8 cellular contexts compared by ENCODE assay signal in genomic region chr1:43453442-43454269, GRCh38. TPM values are rescaled to one million over a fixed set of nuclear protein-coding genes. Genes with fewer than 3 reads are reported as not detected.
A peak's percentile ranks its signal among the peaks of the same experiment; 100 is the strongest.
DNase-seq lines count a peak whose midpoint lies in the region; ATAC-seq lines count a peak whose summit lies in the region.

Gene HYI, minus strand, starts transcription at chr1:43453931. Its CDS starts 138 bp downstream, at chr1:43453793.

- DNase-seq in CD4-positive, CD25-positive, alpha-beta regulatory T cell, result peak; percentile 45 to 81 (median 51)
- DNase-seq in NCI-H69 (lab: John Stamatoyannopoulos, UW) (peak; percentile 86), lung microvascular endothelial cell (ENCODE audit: low read depth in 2 of 2) (peak; percentile 87 to 88), NAMALWA (ENCODE audit: low spot score) (no peak)
- DNase-seq in activated CD8-positive, alpha-beta memory T cell treated with anti-CD3 and anti-CD28 coated beads for 24 hours, result peak; percentile 82
- peak; percentile 38 to 46 (median 41) for DNase-seq in effector memory CD8-positive, alpha-beta T cell
- DNase-seq in stimulated activated CD4-positive, alpha-beta T cell treated with anti-CD3 and anti-CD28 coated beads, TNF-alpha, amount 100 ng/mL, for 4 hours (ENCODE audit: low read depth in 3 of 3), result peak; percentile 24 to 41 (median 34)

- peaks cover 9 to 26% (median 17%) of the 10 kb centered on the region in 4 donors for H3K4me1 Mint-ChIP-seq in CD4-positive, CD25-positive, alpha-beta regulatory T cell
- H3K4me1 Mint-ChIP-seq in effector memory CD8-positive, alpha-beta T cell (ENCODE audit: low read depth in 2 of 2), result peaks cover 12 to 17% of the 10 kb centered on the region in 2 donors

- H3K9me3 ChIP-seq in CD4-positive, CD25-positive, alpha-beta regulatory T cell (ENCODE audit: control insufficient read depth in 2 of 2, low read length in 2 of 2), result no peaks in the 10 kb centered on the region

- peaks cover 10% of the 10 kb centered on the region for H3K4me1 ChIP-seq in CD4-positive, CD25-positive, alpha-beta regulatory T cell (ENCODE audit: control insufficient read depth, insufficient read depth, low read length, poor library complexity, severe bottlenecking)

- no peaks in the 10 kb centered on the region for H3K9me3 Mint-ChIP-seq in CD4-positive, CD25-positive, alpha-beta regulatory T cell
- H3K9me3 Mint-ChIP-seq in effector memory CD8-positive, alpha-beta T cell, result no peaks in the 10 kb centered on the region

- peak within 1 kb of the TSS; percentile 85 to 95 (median 94) for H3K4me3 Mint-ChIP-seq in CD4-positive, CD25-positive, alpha-beta regulatory T cell
- peak within 1 kb of the TSS; percentile 83 to 84 for H3K4me3 Mint-ChIP-seq in effector memory CD8-positive, alpha-beta T cell

- peaks cover 19% of the 10 kb centered on the region for H3K27me3 ChIP-seq in CD4-positive, CD25-positive, alpha-beta regulatory T cell (ENCODE audit: control insufficient read depth, insufficient read depth, low read length)

- peaks cover 11% of the 10 kb centered on the region for H3K36me3 Mint-ChIP-seq in CD4-positive, CD25-positive, alpha-beta regulatory T cell
- peaks cover 20% of the 10 kb centered on the region for H3K36me3 Mint-ChIP-seq in effector memory CD8-positive, alpha-beta T cell (ENCODE audit: insufficient read depth)

- ATAC-seq in CD4-positive, CD25-positive, alpha-beta regulatory T cell (ENCODE audit: low read depth in 2 of 2), result peak; percentile 67 to 69
- peak; percentile 45 for ATAC-seq in HG02571 (IDR thresholded peaks at IDR 0.05; ENCODE audit: unreplicated experiment)
- ATAC-seq in effector memory CD8-positive, alpha-beta T cell (replicated peaks), result peak; percentile 75

- H3K27ac Mint-ChIP-seq in CD4-positive, CD25-positive, alpha-beta regulatory T cell, result peak within 1 kb of the TSS; percentile 82 to 92 (median 83)
- peak within 1 kb of the TSS; percentile 75 to 77 for H3K27ac Mint-ChIP-seq in effector memory CD8-positive, alpha-beta T cell

- peaks cover 23% of the 10 kb centered on the region for H3K27me3 Mint-ChIP-seq in CD4-positive, CD25-positive, alpha-beta regulatory T cell
- H3K27me3 Mint-ChIP-seq in effector memory CD8-positive, alpha-beta T cell, result peaks cover 31 to 35% of the 10 kb centered on the region in 2 donors

- H3K4me3 ChIP-seq in CD4-positive, CD25-positive, alpha-beta regulatory T cell (ENCODE audit: low read depth, low read length), result peak within 1 kb of the TSS; percentile 84

- H3K27ac ChIP-seq in CD4-positive, CD25-positive, alpha-beta regulatory T cell (ENCODE audit: insufficient read depth, low read length, poor library complexity, severe bottlenecking), result peak within 1 kb of the TSS; percentile 53

- peaks cover 20% of the 10 kb centered on the region for H3K36me3 ChIP-seq in CD4-positive, CD25-positive, alpha-beta regulatory T cell (ENCODE audit: control insufficient read depth, insufficient read depth, low read length)

RNA-seq across cellular contexts. Expression of gene HYI, which starts in this region (rescaled TPM):
- 8.4 TPM for total RNA-seq in CD4-positive, CD25-positive, alpha-beta regulatory T cell
- polyA plus RNA-seq in CD4-positive, CD25-positive, alpha-beta regulatory T cell, result 1 to 10 TPM in 3 of 4 donors, under 1 TPM in 1; 0.85 to 3.4 (median 2.4) TPM
- 80.0 and 147 TPM in 2 replicates for total RNA-seq in lung microvascular endothelial cell
